ENCODE assay signal across 8 cellular contexts in the genomic region with DNA sequence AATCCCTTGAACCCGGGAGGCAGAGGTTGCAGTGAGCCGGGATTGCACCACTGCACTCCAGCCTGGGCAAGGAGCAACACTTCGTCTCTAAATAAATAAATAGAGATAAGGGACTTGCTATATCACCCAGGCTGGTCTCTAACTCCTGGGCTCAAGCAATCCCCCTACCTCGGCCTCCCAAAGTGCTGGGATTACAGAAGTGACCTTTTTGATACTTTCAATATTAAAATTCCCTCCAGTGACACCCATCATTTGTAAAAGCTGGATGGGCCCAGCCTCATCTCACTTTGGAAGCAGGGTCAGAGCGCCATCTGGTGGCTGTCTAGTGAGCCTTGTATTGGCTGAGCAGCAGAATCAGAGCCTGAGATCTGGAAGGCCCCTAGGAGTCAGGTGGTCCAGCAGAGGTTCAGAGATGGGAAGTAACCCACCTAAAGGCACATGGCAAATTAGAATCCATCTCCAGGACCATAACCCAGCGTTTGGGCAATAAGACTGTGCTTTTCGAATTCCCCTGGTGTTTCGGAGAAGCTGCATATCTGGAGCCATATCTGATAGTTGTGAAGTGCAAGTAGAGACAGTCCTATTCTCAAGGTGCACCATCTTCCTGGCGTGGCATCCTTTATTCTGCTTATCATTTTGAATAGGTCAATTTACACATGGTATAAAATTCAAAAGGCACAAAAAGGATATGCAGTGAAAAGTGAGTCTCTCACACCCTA. TPM values are rescaled to one million over a fixed set of nuclear protein-coding genes. Genes with fewer than 3 reads are reported as not detected.
DNase-seq lines count a peak whose midpoint lies in the region; ATAC-seq and TF ChIP-seq lines count a peak whose summit lies in the region.

No MANE protein-coding gene starts in this region.

- H3K9me2 ChIP-seq in MM.1S (replicated peaks; ENCODE audit: insufficient read depth, low read length) = no peaks in the 10 kb centered on the region

- TF ChIP-seq EP300 in ovary (IDR thresholded peaks at IDR 0.05) = no peak

- peaks cover 32% of the 10 kb centered on the region for H3K27me3 ChIP-seq in MM.1S (replicated peaks; ENCODE audit: insufficient read depth, low read length)
- H3K27me3 ChIP-seq in SJCRH30 = peaks cover 9% of the 10 kb centered on the region; the same call in 1 of the 2 replicates
- no peaks in the 10 kb centered on the region for H3K27me3 ChIP-seq in ovary
- H3K27me3 ChIP-seq in tibial artery = no peaks in the 10 kb centered on the region

- no peak overlapping the region for H2AFZ ChIP-seq in MM.1S (ENCODE audit: low read length)

- H3K79me2 ChIP-seq in MM.1S (ENCODE audit: low read length) = no peaks in the 10 kb centered on the region

- H3K27ac ChIP-seq in MM.1S (ENCODE audit: low read length) (no peak overlapping the region), SJCRH30 (no peak overlapping the region), ovary (no peak overlapping the region), tibial artery (no peak overlapping the region)

- DNase-seq in MM.1S (peak; percentile 72), SJCRH30 (peak; percentile 80 to 95), germinal center (ENCODE audit: low spot score) (peak; percentile 71), ovary (peak; percentile 77 to 90 (median 89)), tibial artery (peak; percentile 84 to 85)
- peak; percentile 91 for DNase-seq in activated effector memory CD4-positive, alpha-beta T cell treated with anti-CD3 and anti-CD28 coated beads, Interleukin-2, amount 50 U/mL, for 16 hours

- H3K4me1 ChIP-seq in MM.1S (ENCODE audit: low read length) (no peaks in the 10 kb centered on the region), SJCRH30 (peaks cover 16% of the 10 kb centered on the region), ovary (ENCODE audit: insufficient read depth) (no peaks in the 10 kb centered on the region), tibial artery (no peaks in the 10 kb centered on the region)

- ATAC-seq in HG03469 (IDR thresholded peaks at IDR 0.05; ENCODE audit: unreplicated experiment) = no peak

- intact Hi-C loops in ovary (cut with DNase I) = loop anchor here in 3 of 4 donors (1.0 to 5.0 kb wide), 3 partner anchors 138 to 140 kb away; no protein-coding TSS in a partner anchor
- intact Hi-C loops in tibial artery (cut with DNase I; ENCODE audit: low total_unique reads) = loop anchor here (2.0 kb wide), 1 partner anchor 139 kb away; no protein-coding TSS in a partner anchor

- H3K4me2 ChIP-seq in MM.1S (ENCODE audit: low read depth, low read length) = no peak overlapping the region

- no peaks in the 10 kb centered on the region for H3F3A ChIP-seq in MM.1S (ENCODE audit: insufficient read depth, low read length)

- no peak overlapping the region for H3K9ac ChIP-seq in MM.1S (ENCODE audit: low read length)

- 21 to 24% (median 22%) methylated on average over 9 of the region's 9 CpGs for WGBS in ovary, 3 donors

- H3K4me3 ChIP-seq in MM.1S (ENCODE audit: low read length) (no peak overlapping the region), SJCRH30 (no peak overlapping the region), ovary (no peak overlapping the region), tibial artery (no peak overlapping the region)

- no peaks in the 10 kb centered on the region for H4K20me1 ChIP-seq in MM.1S (ENCODE audit: insufficient read depth, low read length)

- TF ChIP-seq CTCF in GM12872 (IDR thresholded peaks at IDR 0.05; ENCODE audit: insufficient read depth, low read depth, low read length) = peak; percentile 92
- TF ChIP-seq CTCF in MM.1S (IDR thresholded peaks at IDR 0.05; ENCODE audit: low read length) = peak; percentile 91
- peak; percentile 85 to 95 (median 85) for TF ChIP-seq CTCF in ovary (IDR thresholded peaks at IDR 0.05)
- TF ChIP-seq CTCF in tibial artery (IDR thresholded peaks at IDR 0.05) = peak; percentile 92 to 96

- H3K36me3 ChIP-seq in MM.1S (replicated peaks; ENCODE audit: insufficient read depth, low read length) = no peaks in the 10 kb centered on the region
- no peaks in the 10 kb centered on the region for H3K36me3 ChIP-seq in SJCRH30
- no peaks in the 10 kb centered on the region for H3K36me3 ChIP-seq in ovary
- H3K36me3 ChIP-seq in tibial artery = no peaks in the 10 kb centered on the region

- no peaks in the 10 kb centered on the region for H3K9me3 ChIP-seq in MM.1S (replicated peaks; ENCODE audit: insufficient read depth, low read length)
- no peaks in the 10 kb centered on the region for H3K9me3 ChIP-seq in SJCRH30 (replicated peaks)
- no peaks in the 10 kb centered on the region for H3K9me3 ChIP-seq in ovary
- no peaks in the 10 kb centered on the region for H3K9me3 ChIP-seq in tibial artery

- peak; percentile 31 for TF ChIP-seq POLR2A in ovary (IDR thresholded peaks at IDR 0.05)

RNA-seq across cellular contexts. Expression of a gene that starts 18.3 kb away (rescaled TPM):
- 37.8 and 40.6 TPM in 2 replicates for total RNA-seq in SJCRH30 (2014; rRNA removed; shearing (Covaris generic))
- 10 to 100 TPM; 13.1 to 53.5 (median 26.8) TPM for total RNA-seq in ovary
- polyA plus RNA-seq in ovary = 10 to 100 TPM; 11.1 to 27.3 TPM

RNA-seq across cellular contexts. Expression of a gene that starts 40.1 kb away (rescaled TPM):
- total RNA-seq in SJCRH30 (2014; rRNA removed; shearing (Covaris generic)) = 50.2 and 52.9 TPM in 2 replicates
- total RNA-seq in ovary = 1 to 10 TPM in 1 of 7 donors, under 1 TPM in 2, not detected in 4; 0.56 to 1.0 (median 0.87) TPM
- 1 to 10 TPM in 1 of 2 donors, under 1 TPM in 1; 0.21 to 1.4 TPM for polyA plus RNA-seq in ovary

RNA-seq across cellular contexts. Expression of a gene that starts 53.2 kb away (rescaled TPM):
- total RNA-seq in SJCRH30 (2014; rRNA removed; shearing (Covaris generic)) = 0.02 and 0.08 TPM in 2 replicates
- 1 to 10 TPM; 1.1 to 5.2 (median 2.1) TPM for total RNA-seq in ovary
- 10 to 100 TPM in 1 of 2 donors, under 1 TPM in 1; 0.76 to 78.2 TPM for polyA plus RNA-seq in ovary

Comparison
In these comparisons a context has a peak if more than half of its experiments do, and no peak if none do; other contexts are left out.
1. RNA of a gene that starts 40.1 kb away (total RNA-seq): 50.2 to 52.9 TPM in SJCRH30; 0.56 to 1.0 TPM in ovary; every median in the first group is over 10 times any median in the second.
2. Peak in every context shown above with its lines, with median percentiles within 50 percentile points of each other: CTCF ChIP-seq and DNase-seq.